Comparison of ENCODE assay signal across 29 cellular contexts in the genomic region with DNA sequence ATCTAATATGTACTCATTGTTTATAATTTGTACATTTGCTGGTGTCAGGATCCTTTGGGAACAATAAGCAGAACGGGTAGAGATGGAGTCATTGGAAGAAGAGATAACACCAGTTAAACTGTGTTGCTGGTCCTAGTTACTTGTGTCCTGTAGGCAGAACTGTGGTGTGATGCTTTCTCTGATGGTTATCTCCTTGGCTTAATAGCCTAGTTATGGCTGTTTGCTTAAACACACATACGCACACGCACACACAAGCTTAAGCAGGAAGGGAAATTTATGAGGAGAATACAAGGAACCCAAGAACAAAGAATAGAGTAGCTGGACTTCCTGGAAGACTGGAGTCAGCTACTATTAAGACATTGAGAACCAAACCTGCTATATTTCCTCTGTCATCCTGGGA. TPM values are rescaled to one million over a fixed set of nuclear protein-coding genes. Genes with fewer than 3 reads are reported as not detected.
DNase-seq lines count a peak whose midpoint lies in the region; ATAC-seq and TF ChIP-seq lines count a peak whose summit lies in the region.
"Had no signal": no experiment of that assay in that cellular context is flagged by ENCODE, and none has a peak within 500 bp of the region (broad histone marks: within the 10 kb centered on the region; RNA-seq: fewer than 3 reads in every experiment).

No MANE protein-coding gene starts in this region.

- H3K36me3 ChIP-seq in mucosa of rectum (ENCODE audit: control insufficient read depth in 2 of 2, insufficient read depth in 2 of 2, low read length in 2 of 2) (no peaks in the 10 kb centered on the region), psoas muscle (ENCODE audit: insufficient read depth in 1 of 2, low read depth in 1 of 2) (no peaks in the 10 kb centered on the region)
- H3K36me3 ChIP-seq: ascending aorta, BLaER1, tibial artery had no signal

- H3K9me3 ChIP-seq in mucosa of rectum (ENCODE audit: control insufficient read depth in 2 of 2, low read length in 2 of 2) (no peaks in the 10 kb centered on the region), psoas muscle (no peaks in the 10 kb centered on the region)
- H3K9me3 ChIP-seq: ascending aorta, BLaER1, tibial artery had no signal

- in situ Hi-C loops in Caki2 (cut with HindIII; ENCODE audit: low pct_unique_long_range_greater_than_20kb, low sequenced_read_pairs), result no loop called here

- H3K4me3 ChIP-seq in mucosa of rectum (ENCODE audit: low read length in 2 of 2) (no peak overlapping the region), psoas muscle (no peak overlapping the region)
- H3K4me3 ChIP-seq: ascending aorta, BLaER1, SK-N-MC, tibial artery had no signal

- no peak for TF ChIP-seq CTCF in psoas muscle (IDR thresholded peaks at IDR 0.05)

- 63 to 81% (median 81%) methylated on average over 3 of the region's 3 CpGs for WGBS in psoas muscle, 3 donors

- H3K9ac ChIP-seq in mucosa of rectum (ENCODE audit: low read depth in 1 of 2, low read length in 2 of 2), result no peak overlapping the region
- H3K9ac ChIP-seq: BLaER1 had no signal

- DNase-seq in Caki2 (ENCODE audit: low read depth) (peak; percentile 18), LoVo (ENCODE audit: low spot score) (peak; percentile 48), dermis blood vessel endothelial cell (peak; percentile 62), psoas muscle (no peak)
- DNase-seq: activated CD4-positive, alpha-beta T cell treated with anti-CD3 and anti-CD28 coated beads for 36 hours; activated CD8-positive, alpha-beta T cell treated with anti-CD3 and anti-CD28 coated beads, Interleukin-2, amount 10 ng/mL, durations not matched to agents 7 days and 5 days; activated effector memory CD4-positive, alpha-beta T cell treated with anti-CD3 and anti-CD28 coated beads, Interleukin-2, amount 50 U/mL, for 16 hours; activated naive CD8-positive, alpha-beta T cell treated with anti-CD3 and anti-CD28 coated beads, Interleukin-2, amount 10 ng/mL, durations not matched to agents 7 days and 5 days; caudate nucleus; COR-L47; DND-41; endodermal cell; Kasumi-1; left ventricle myocardium superior; naive thymus-derived CD4-positive, alpha-beta T cell; NCI-H146; NCI-H510A treated with DMSO at 0.1 percent for 48 hours; nucleus accumbens; RPMI8226; stimulated activated CD4-positive, alpha-beta T cell treated with anti-CD3 and anti-CD28 coated beads, Interleukin-2, amount 100 ng/mL, for 24 hours; tibial artery had no signal

- ATAC-seq in GM21526 (IDR thresholded peaks at IDR 0.05; ENCODE audit: low FRiP score, unreplicated experiment) (no peak), psoas muscle (no peak), GM18511 (IDR thresholded peaks at IDR 0.05; ENCODE audit: unreplicated experiment) (no peak)
- ATAC-seq: activated CD4-positive, alpha-beta T cell treated with anti-CD3 and anti-CD28 coated beads for 36 hours; activated CD8-positive, alpha-beta T cell treated with anti-CD3 and anti-CD28 coated beads, Interleukin-2, amount 10 ng/mL, durations not matched to agents 7 days and 5 days; HepG2; left ventricle myocardium superior; naive thymus-derived CD4-positive, alpha-beta T cell had no signal

- H3K27me3 ChIP-seq in mucosa of rectum (ENCODE audit: control insufficient read depth in 2 of 2, insufficient read depth in 2 of 2, low read length in 2 of 2) (no peaks in the 10 kb centered on the region), psoas muscle (ENCODE audit: insufficient read depth in 3 of 3, low read length in 2 of 3) (no peaks in the 10 kb centered on the region)
- H3K27me3 ChIP-seq: ascending aorta, BLaER1, tibial artery had no signal

- H3K27ac ChIP-seq in mucosa of rectum (ENCODE audit: low read depth in 2 of 2, low read length in 2 of 2) (peak overlapping the region; percentile 25 to 67), psoas muscle (no peak overlapping the region)
- H3K27ac ChIP-seq: ascending aorta, BLaER1, HL-60, SK-N-MC, tibial artery had no signal

- peaks cover 6 to 19% of the 10 kb centered on the region in 2 donors for H3K4me1 ChIP-seq in mucosa of rectum (ENCODE audit: control insufficient read depth in 2 of 2, insufficient read depth in 2 of 2, low read length in 2 of 2)
- peaks cover 9% of the 10 kb centered on the region for H3K4me1 ChIP-seq in psoas muscle
- H3K4me1 ChIP-seq: ascending aorta had no signal

- intact Hi-C loops in psoas muscle (cut with DNase I), result no loop called here

RNA-seq across cellular contexts. Expression of gene PKN2, which starts 5.7 kb away (rescaled TPM):
- total RNA-seq in Caki2 (2014; rRNA removed; shearing (Covaris generic); ENCODE audit: low replicate concordance), result 11.6 and 25.9 TPM in 2 replicates
- total RNA-seq in dermis blood vessel endothelial cell (29.6 and 45.5 TPM in 2 replicates), psoas muscle (10 to 100 TPM; 16.7 to 21.2 (median 19.2) TPM)
- 10 to 100 TPM in 1 of 3 donors, 1 to 10 TPM in 2; 6.2 to 15.5 (median 6.9) TPM for polyA plus RNA-seq in psoas muscle

Comparison
In these comparisons a context has a peak if more than half of its experiments do, and no peak if none do; other contexts are left out.
1. DNase-seq: peak in Caki2 (single experiment), LoVo (single experiment) and dermis blood vessel endothelial cell (single experiment); none in psoas muscle (0 of 2).